10 cellular contexts compared by ENCODE assay signal in the genomic region with DNA sequence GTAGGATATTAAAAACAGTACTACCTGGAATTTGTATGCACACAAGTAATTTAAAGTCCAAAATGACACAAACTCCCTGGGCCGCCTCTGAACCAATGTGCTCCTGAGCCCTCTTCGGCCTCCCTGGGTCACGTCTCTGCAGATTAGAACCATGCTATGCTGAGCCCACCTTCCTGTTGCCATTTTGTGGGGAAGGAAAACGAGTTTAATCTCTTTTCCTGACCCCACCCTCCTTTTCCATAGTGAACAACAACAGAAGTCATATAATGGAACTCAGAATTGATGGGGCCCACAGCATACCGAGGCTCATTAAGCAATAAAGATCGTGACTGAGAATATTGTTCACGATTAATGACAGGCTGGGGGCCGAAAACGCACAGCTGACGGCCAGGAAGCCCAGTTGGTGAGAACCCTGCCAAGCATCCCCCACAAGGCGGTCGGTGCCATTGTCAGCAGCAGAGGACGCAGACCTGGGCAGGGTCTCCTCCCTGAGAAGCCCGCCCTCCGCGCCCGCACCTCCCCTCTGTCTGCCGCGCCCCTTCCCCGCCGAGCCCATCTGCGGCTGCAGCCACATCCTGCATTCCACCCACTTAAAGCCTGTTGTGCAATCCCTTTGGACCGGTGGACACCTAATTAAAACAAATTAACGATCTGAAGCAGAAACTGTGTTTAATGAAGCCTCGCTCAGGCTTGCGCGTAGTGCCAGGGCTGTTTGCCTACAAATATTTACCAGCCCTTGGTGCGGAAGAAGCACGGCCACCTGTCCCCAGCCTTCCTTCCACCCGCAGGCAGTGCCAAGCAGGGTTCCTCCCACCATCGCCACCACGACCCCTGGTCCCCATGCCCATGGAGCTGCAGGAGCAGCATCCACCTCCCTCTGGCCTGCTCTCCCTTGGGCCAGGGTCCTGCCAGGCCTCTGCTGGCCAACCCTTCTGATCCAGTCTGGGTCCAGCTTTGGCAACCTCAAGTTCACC.
A peak's percentile ranks its signal among the peaks of the same experiment; 100 is the strongest.
DNase-seq lines count a peak whose midpoint lies in the region; ATAC-seq lines count a peak whose summit lies in the region.
"Had no signal": no experiment of that assay in that cellular context is flagged by ENCODE, and none has a peak within 500 bp of the region (broad histone marks: within the 10 kb centered on the region; RNA-seq: fewer than 3 reads in every experiment).

No MANE protein-coding gene starts in this region.

- peak overlapping the region; percentile 15 to 61 for H3K27ac Mint-ChIP-seq in natural killer cell treated with Interleukin-12 subunit alpha and Interleukin-12 subunit beta and Interleukin-15 and Interleukin-18, amount 100 ng/mL, for 72 hours

- no peaks in the 10 kb centered on the region for H3K36me3 Mint-ChIP-seq in natural killer cell treated with Interleukin-12 subunit alpha and Interleukin-12 subunit beta and Interleukin-15 and Interleukin-18, amount 100 ng/mL, for 72 hours

- peak; percentile 72 for DNase-seq in DMS53 (lab: John Stamatoyannopoulos, UW)
- DNase-seq in NCI-H1694 treated with DMSO at 0.1 percent for 48 hours (lab: John Stamatoyannopoulos, UW): peak; percentile 52
- peak; percentile 77 for DNase-seq in astrocyte of the hippocampus (ENCODE audit: low read depth, low spot score)
- no peak for DNase-seq in natural killer cell treated with Interleukin-12 subunit alpha and Interleukin-12 subunit beta and Interleukin-15 and Interleukin-18, amount 100 ng/mL, for 72 hours (ENCODE audit: low spot score)
- no peak for DNase-seq in activated gamma-delta T cell treated with Interleukin-2 at 50 U/mL for 16 hours
- no peak for DNase-seq in T1000 (lab: John Stamatoyannopoulos, UW)
- no peak for DNase-seq in NCI-H82 treated with DMSO at 0.1 percent for 48 hours (lab: John Stamatoyannopoulos, UW; ENCODE audit: unreplicated experiment)
- DNase-seq: DND-41, transverse colon had no signal

- peaks cover 0 to 32% of the 10 kb centered on the region in 2 donors for H3K4me1 Mint-ChIP-seq in natural killer cell treated with Interleukin-12 subunit alpha and Interleukin-12 subunit beta and Interleukin-15 and Interleukin-18, amount 100 ng/mL, for 72 hours (ENCODE audit: low read depth in 2 of 2)

- no peak overlapping the region for H3K4me3 Mint-ChIP-seq in natural killer cell treated with Interleukin-12 subunit alpha and Interleukin-12 subunit beta and Interleukin-15 and Interleukin-18, amount 100 ng/mL, for 72 hours

- no peaks in the 10 kb centered on the region for H3K9me3 Mint-ChIP-seq in natural killer cell treated with Interleukin-12 subunit alpha and Interleukin-12 subunit beta and Interleukin-15 and Interleukin-18, amount 100 ng/mL, for 72 hours

- peaks cover 9 to 18% of the 10 kb centered on the region in 2 donors for H3K27me3 Mint-ChIP-seq in natural killer cell treated with Interleukin-12 subunit alpha and Interleukin-12 subunit beta and Interleukin-15 and Interleukin-18, amount 100 ng/mL, for 72 hours

- no peak for ATAC-seq in natural killer cell treated with Interleukin-12 subunit alpha and Interleukin-12 subunit beta and Interleukin-15 and Interleukin-18, amount 100 ng/mL, for 72 hours
- no peak for ATAC-seq in GM18870 (IDR thresholded peaks at IDR 0.05; ENCODE audit: unreplicated experiment)

Comparison
In these comparisons a context has a peak if more than half of its experiments do, and no peak if none do; other contexts are left out.
1. DNase-seq: peak in DMS53 (single experiment), NCI-H1694 treated with DMSO at 0.1 percent for 48 hours (single experiment) and astrocyte of the hippocampus (single experiment); none in natural killer cell treated with Interleukin-12 subunit alpha and Interleukin-12 subunit beta and Interleukin-15 and Interleukin-18, amount 100 ng/mL, for 72 hours (single experiment), activated gamma-delta T cell treated with Interleukin-2 at 50 U/mL for 16 hours (single experiment), T1000 (single experiment) and NCI-H82 treated with DMSO at 0.1 percent for 48 hours (single experiment).